In genomic region chr11:117410861-117411725, GRCh38 we compare ENCODE assay signal across 16 cellular contexts.
A peak's percentile ranks its signal among the peaks of the same experiment; 100 is the strongest.
DNase-seq lines count a peak whose midpoint lies in the region; ATAC-seq and TF ChIP-seq lines count a peak whose summit lies in the region.
"Had no signal": no experiment of that assay in that cellular context is flagged by ENCODE, and none has a peak within 500 bp of the region (broad histone marks: within the 10 kb centered on the region; RNA-seq: fewer than 3 reads in every experiment).

No MANE protein-coding gene starts in this region.

- TF ChIP-seq POLR2A in GM18505 (IDR thresholded peaks at IDR 0.05; ENCODE audit: borderline replicate concordance, extremely low read depth, insufficient read depth, insufficient read length), result no peak

- intact Hi-C loops in cardiac septum (cut with DNase I) (no loop called here), left cardiac atrium (cut with DNase I) (no loop called here)

- DNase-seq in cardiac septum (ENCODE audit: low spot score) (peak; percentile 70), left cardiac atrium (no peak), NCI-H345 treated with DMSO at 0.1 percent for 48 hours (lab: John Stamatoyannopoulos, UW; ENCODE audit: unreplicated experiment) (peak; percentile 2), iPS-NIHi11 (ENCODE audit: low spot score) (peak; percentile 60), globus pallidus (ENCODE audit: low spot score) (no peak), epidermal melanocyte (ENCODE audit: insufficient read length, low spot score) (no peak)
- no peak for DNase-seq in stimulated activated CD4-positive, alpha-beta T cell treated with anti-CD3 and anti-CD28 coated beads, Interleukin-2, amount 100 ng/mL, for 48 hours
- DNase-seq: activated CD4-positive, alpha-beta T cell treated with anti-CD3 and anti-CD28 coated beads, Interleukin-2, amount 10 ng/mL, durations not matched to agents 24 days and 14 days; activated naive CD8-positive, alpha-beta T cell treated with anti-CD3 and anti-CD28 coated beads, Interleukin-2, amount 10 ng/mL, durations not matched to agents 7 days and 5 days; activated T-cell treated with anti-CD3 and anti-CD28 coated beads, Interleukin-2, amount 50 U/mL, for 1 hour; effector CD8-positive, alpha-beta T cell; left ventricle myocardium inferior; NCI-H1930; SHP77 treated with DMSO at 0.1 percent for 48 hours; stimulated activated CD4-positive, alpha-beta T cell treated with anti-CD3 and anti-CD28 coated beads, Interleukin-12 subunit alpha, Interleukin-12 subunit beta, amount 100 ng/mL, for 4 hours had no signal

- no peak for ATAC-seq in left cardiac atrium
- no peak for ATAC-seq in GM18505 (IDR thresholded peaks at IDR 0.05; ENCODE audit: unreplicated experiment)

Comparison
In these comparisons a context has a peak if more than half of its experiments do, and no peak if none do; other contexts are left out.
1. DNase-seq: peak in cardiac septum (single experiment), NCI-H345 treated with DMSO at 0.1 percent for 48 hours (single experiment) and iPS-NIHi11 (single experiment); none in left cardiac atrium (single experiment), stimulated activated CD4-positive, alpha-beta T cell treated with anti-CD3 and anti-CD28 coated beads, Interleukin-2, amount 100 ng/mL, for 48 hours (0 of 2), globus pallidus (single experiment) and epidermal melanocyte (single experiment).